22 cellular contexts compared by ENCODE assay signal in the genomic region with DNA sequence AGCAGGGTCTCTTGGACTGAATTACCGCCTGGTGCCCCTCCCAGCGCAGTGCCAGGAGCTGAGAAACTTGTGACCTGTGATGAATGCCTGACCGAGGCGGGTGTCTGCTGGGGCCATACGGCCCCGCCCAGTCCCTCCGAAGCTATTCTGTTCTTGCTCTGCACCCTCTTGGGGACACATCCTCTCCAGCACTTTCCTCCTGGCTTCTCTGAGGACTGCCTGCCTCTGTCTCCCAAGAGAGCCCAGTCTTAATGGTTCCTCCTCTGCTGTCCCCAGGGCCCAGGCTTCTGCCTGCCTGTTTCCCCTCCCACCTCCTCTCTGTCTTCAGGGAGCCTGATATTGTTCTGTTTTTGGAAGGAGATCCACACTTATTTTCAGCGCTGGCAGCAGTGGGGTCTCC. TPM values are rescaled to one million over a fixed set of nuclear protein-coding genes. Genes with fewer than 3 reads are reported as not detected.
DNase-seq lines count a peak whose midpoint lies in the region; TF ChIP-seq lines count a peak whose summit lies in the region.
"Had no signal": no experiment of that assay in that cellular context is flagged by ENCODE, and none has a peak within 500 bp of the region (broad histone marks: within the 10 kb centered on the region; RNA-seq: fewer than 3 reads in every experiment).

No MANE protein-coding gene starts in this region.

- H3K4me1 ChIP-seq in BLaER1, result peaks cover 90% of the 10 kb centered on the region

- peaks cover 44% of the 10 kb centered on the region for H3K36me3 Mint-ChIP-seq in brain
- peaks cover 4% of the 10 kb centered on the region for H3K36me3 Mint-ChIP-seq in nephron progenitor cell (ENCODE audit: low read depth)

- no peak overlapping the region for H3K4me3 Mint-ChIP-seq in brain
- no peak overlapping the region for H3K4me3 Mint-ChIP-seq in nephron progenitor cell
- H3K4me3 Mint-ChIP-seq: activated CD4-positive, alpha-beta T cell treated with anti-CD3 and anti-CD28 coated beads for 36 hours; activated naive CD8-positive, alpha-beta T cell treated with anti-CD3 and anti-CD28 coated beads, Interleukin-2, amount 10 ng/mL, durations not matched to agents 7 days and 5 days; central memory CD8-positive, alpha-beta T cell had no signal

- H3K27ac ChIP-seq in BLaER1 (peak overlapping the region; percentile 88), HL-60 (replicated peaks) (peak overlapping the region; percentile 57)
- H3K27ac ChIP-seq: SJCRH30, tibial artery had no signal

- H3K27me3 ChIP-seq in BLaER1, result no peaks in the 10 kb centered on the region
- no peaks in the 10 kb centered on the region for H3K27me3 ChIP-seq in HL-60 (ENCODE audit: insufficient read depth, poor library complexity, severe bottlenecking)
- H3K27me3 ChIP-seq: gastrocnemius medialis, SJCRH30, tibial artery had no signal

- peaks cover 18% of the 10 kb centered on the region for H3K4me1 Mint-ChIP-seq in brain
- H3K4me1 Mint-ChIP-seq in nephron progenitor cell, result peaks cover 30% of the 10 kb centered on the region
- H3K4me1 Mint-ChIP-seq: central memory CD8-positive, alpha-beta T cell had no signal

- peaks cover 12% of the 10 kb centered on the region; the same call in 1 of the 2 replicates for H4K20me1 ChIP-seq in BLaER1

- H3K9me3 ChIP-seq in BLaER1, result peaks cover 16% of the 10 kb centered on the region
- H3K9me3 ChIP-seq: gastrocnemius medialis, SJCRH30, tibial artery had no signal

- H3K4me2 ChIP-seq in BLaER1, result peak overlapping the region; percentile 86

- H3K27ac Mint-ChIP-seq in brain (peak overlapping the region in 4 of 5 experiments; percentile 42 to 79 (median 50)), nephron progenitor cell (peak overlapping the region; percentile 39)
- H3K27ac Mint-ChIP-seq: activated CD4-positive, alpha-beta T cell treated with anti-CD3 and anti-CD28 coated beads for 36 hours; activated naive CD8-positive, alpha-beta T cell treated with anti-CD3 and anti-CD28 coated beads, Interleukin-2, amount 10 ng/mL, durations not matched to agents 7 days and 5 days had no signal

- H3K4me3 ChIP-seq in BLaER1, result peak overlapping the region; percentile 32
- no peak overlapping the region for H3K4me3 ChIP-seq in HL-60 (replicated peaks; ENCODE audit: insufficient read depth, low read length)
- H3K4me3 ChIP-seq: gastrocnemius medialis, SJCRH30, skin epidermis, tibial artery had no signal

- peak overlapping the region; percentile 70; the same call in 1 of the 2 replicates for H3K9ac ChIP-seq in BLaER1

- no peak for TF ChIP-seq CTCF in HL-60 (IDR thresholded peaks at IDR 0.05; ENCODE audit: insufficient read depth, low read length)
- no peak for TF ChIP-seq CTCF in brain (conservative IDR thresholded peaks at IDR 0.05)
- no peak for TF ChIP-seq CTCF in nephron progenitor cell (IDR thresholded peaks at IDR 0.05)

- peak in 1 of 2 experiments; percentile 44 for DNase-seq in HL-60 (ENCODE audit: low read depth in 1 of 2, low spot score in 1 of 2)
- DNase-seq in nephron progenitor cell, result no peak
- no peak for DNase-seq in NCI-H2227 treated with DMSO at 0.1 percent for 48 hours (lab: John Stamatoyannopoulos, UW)
- DNase-seq in NCI-H1436 (lab: John Stamatoyannopoulos, UW), result no peak
- DNase-seq in A172 (ENCODE audit: low spot score), result no peak
- DNase-seq: activated CD4-positive, alpha-beta T cell treated with anti-CD3 and anti-CD28 coated beads for 36 hours; activated effector memory CD4-positive, alpha-beta T cell treated with Interleukin-2 at 50 U/mL for 16 hours; activated naive CD8-positive, alpha-beta T cell treated with anti-CD3 and anti-CD28 coated beads, Interleukin-2, amount 10 ng/mL, durations not matched to agents 7 days and 5 days; C1 segment of cervical spinal cord; dermis blood vessel endothelial cell; DMS79 treated with DMSO at 0.1 percent for 48 hours; gastrocnemius medialis; HCEC 1CT; mesendoderm; NCI-H526; SJCRH30; T-helper 1 cell; tibial artery had no signal

- H3K9me3 Mint-ChIP-seq in brain, result peaks cover 0 to 12% (median 0%) of the 10 kb centered on the region in 5 experiments
- peaks cover 9% of the 10 kb centered on the region for H3K9me3 Mint-ChIP-seq in nephron progenitor cell
- H3K9me3 Mint-ChIP-seq: central memory CD8-positive, alpha-beta T cell had no signal

- H3K27me3 Mint-ChIP-seq in brain (no peaks in the 10 kb centered on the region), nephron progenitor cell (ENCODE audit: low read depth, poor library complexity) (no peaks in the 10 kb centered on the region)
- H3K27me3 Mint-ChIP-seq: activated CD4-positive, alpha-beta T cell treated with anti-CD3 and anti-CD28 coated beads for 36 hours; activated naive CD8-positive, alpha-beta T cell treated with anti-CD3 and anti-CD28 coated beads, Interleukin-2, amount 10 ng/mL, durations not matched to agents 7 days and 5 days; central memory CD8-positive, alpha-beta T cell had no signal

- peaks cover 16% of the 10 kb centered on the region for H3K36me3 ChIP-seq in BLaER1
- H3K36me3 ChIP-seq: gastrocnemius medialis, SJCRH30, tibial artery had no signal

RNA-seq across cellular contexts. Expression of gene SYNGR1, which starts 18.6 kb away (rescaled TPM):
- 55.1 TPM for polyA plus RNA-seq in brain (ENCODE audit: insufficient read depth, low read depth, low replicate concordance)
- total RNA-seq in A172 (2014; rRNA removed; shearing (Covaris generic)), result 2.4 and 2.9 TPM in 2 replicates

RNA-seq across cellular contexts. Expression of gene TAB1, which starts 31.2 kb away (rescaled TPM):
- 34.5 TPM for polyA plus RNA-seq in brain (ENCODE audit: insufficient read depth, low read depth, low replicate concordance)
- 5.8 and 6.3 TPM in 2 replicates for total RNA-seq in A172 (2014; rRNA removed; shearing (Covaris generic))

RNA-seq across cellular contexts. Expression of gene RPL3, which starts 49.0 kb away (rescaled TPM):
- polyA plus RNA-seq in brain (ENCODE audit: insufficient read depth, low read depth, low replicate concordance), result 2,313 TPM
- 867 and 969 TPM in 2 replicates for total RNA-seq in A172 (2014; rRNA removed; shearing (Covaris generic))
